In the genomic region with DNA sequence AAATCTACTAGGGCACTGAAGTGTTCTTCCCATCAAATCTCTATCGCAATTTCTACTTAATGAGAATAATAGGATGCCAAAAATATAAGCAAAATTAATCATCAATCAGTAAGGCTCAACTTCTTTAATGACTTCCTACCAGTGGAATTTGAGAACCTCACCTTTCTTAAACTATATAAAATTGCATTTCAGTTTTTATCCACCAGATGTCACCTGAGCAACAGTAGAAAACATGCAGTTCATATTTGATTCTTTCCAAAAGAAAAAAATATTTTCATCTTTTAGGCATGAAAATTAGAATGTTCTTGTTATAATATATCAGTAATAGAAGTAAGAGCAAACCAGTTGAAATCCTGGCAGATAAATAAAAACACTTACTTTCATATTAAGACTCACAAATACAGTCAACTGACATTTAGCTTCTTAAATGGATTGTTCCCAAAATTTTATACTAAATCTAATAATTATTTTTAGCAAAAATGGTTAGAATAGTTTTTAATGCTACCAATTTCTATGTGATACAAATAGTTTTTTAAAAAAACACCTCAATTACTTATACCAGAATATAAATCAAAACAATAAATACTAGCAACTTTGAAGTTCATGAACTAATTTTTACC, we compare ENCODE assay signal across 8 cellular contexts. TPM values are rescaled to one million over a fixed set of nuclear protein-coding genes. Genes with fewer than 3 reads are reported as not detected.
DNase-seq lines count a peak whose midpoint lies in the region; ATAC-seq, FAIRE-seq and TF ChIP-seq lines count a peak whose summit lies in the region.

No MANE protein-coding gene starts in this region.

- ATAC-seq in gastrocnemius medialis (peak; percentile 49 to 68), GM18498 (IDR thresholded peaks at IDR 0.05; ENCODE audit: unreplicated experiment) (no peak), GM19035 (IDR thresholded peaks at IDR 0.05; ENCODE audit: unreplicated experiment) (no peak), GM19467 (IDR thresholded peaks at IDR 0.05; ENCODE audit: unreplicated experiment) (no peak)

- no peaks in the 10 kb centered on the region for H3K27me3 ChIP-seq in gastrocnemius medialis

- CTCF ChIA-PET in GM10248 (lab: Yijun Ruan, JAX) = interaction anchor here (0.6 to 10.3 kb wide), 46 partner anchors 10 to 767 kb away, joined by 3 to 111 read pairs (median 4); partner anchors contain the start of genes CCDC112, TICAM2 and TMED7

- intact Hi-C loops in gastrocnemius medialis (cut with DNase I; ENCODE audit: low total_unique reads) = loop anchor here (1.0 to 5.0 kb wide), 3 partner anchors 62 to 276 kb away; no protein-coding TSS in a partner anchor

- no peak for DNase-seq in GM10248 (ENCODE audit: extremely low spot score)
- peak; percentile 49 for DNase-seq in SKM-1 treated with dmso at 0.1 percent for 144 hours (lab: John Stamatoyannopoulos, UW; ENCODE audit: unreplicated experiment)
- DNase-seq in frontal cortex (ENCODE audit: low spot score in 2 of 2) = no peak
- no peak for DNase-seq in gastrocnemius medialis

- no peaks in the 10 kb centered on the region for H3K36me3 ChIP-seq in gastrocnemius medialis

- no peak for TF ChIP-seq EP300 in Ishikawa (IDR thresholded peaks at IDR 0.05; ENCODE audit: borderline replicate concordance)

- H3K9me3 ChIP-seq in gastrocnemius medialis = no peaks in the 10 kb centered on the region

- in situ Hi-C loops in gastrocnemius medialis (cut with MboI; ENCODE audit: low sequenced_read_pairs in 4 of 4) = loop anchor here (5.0 to 25.0 kb wide), 4 partner anchors 267 to 552 kb away; no protein-coding TSS in a partner anchor

- peak; percentile 95 for FAIRE-seq in frontal cortex (lab: Jason Lieb, UNC)

- no peak overlapping the region for H3K4me3 ChIP-seq in gastrocnemius medialis

- peak; percentile 84 for TF ChIP-seq RAD21 in Ishikawa (IDR thresholded peaks at IDR 0.05; ENCODE audit: low read depth)

- no peak for TF ChIP-seq POLR2A in gastrocnemius medialis (IDR thresholded peaks at IDR 0.05)

- POLR2A ChIA-PET in GM10248 (lab: Yijun Ruan, JAX) = no interaction called here

- H3K4me1 ChIP-seq in gastrocnemius medialis = no peaks in the 10 kb centered on the region

- peak; percentile 52 for TF ChIP-seq CTCF in GM10248 (IDR thresholded peaks at IDR 0.05; ENCODE audit: control extremely low read depth, extremely low read depth, low read depth, missing control alignments)
- peak; percentile 71 to 88 (median 79) for TF ChIP-seq CTCF in gastrocnemius medialis (IDR thresholded peaks at IDR 0.05 in 4 of 5, conservative IDR thresholded peaks at IDR 0.05 in 1 of 5)

- H3K27ac ChIP-seq in gastrocnemius medialis = no peak overlapping the region

TF ChIP-seq in Ishikawa, 13 proteins besides CTCF, POLR2A, EP300 and RAD21:
- no peak for TF ChIP-seq CEBPB (IDR thresholded peaks at IDR 0.05)
- TF ChIP-seq, protein P1, sequence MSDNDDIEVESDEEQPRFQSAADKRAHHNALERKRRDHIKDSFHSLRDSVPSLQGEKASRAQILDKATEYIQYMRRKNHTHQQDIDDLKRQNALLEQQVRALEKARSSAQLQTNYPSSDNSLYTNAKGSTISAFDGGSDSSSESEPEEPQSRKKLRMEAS (IDR thresholded peaks at IDR 0.05) = no peak
- TF ChIP-seq EGR1 (IDR thresholded peaks at IDR 0.05) = no peak
- TF ChIP-seq NFIC (IDR thresholded peaks at IDR 0.05) = no peak
- TF ChIP-seq CREB1 (IDR thresholded peaks at IDR 0.05; ENCODE audit: low read depth) = no peak
- no peak for TF ChIP-seq TEAD4 (IDR thresholded peaks at IDR 0.05)
- TF ChIP-seq TCF12 (IDR thresholded peaks at IDR 0.05; ENCODE audit: low read depth) = no peak

RNA-seq across cellular contexts. Expression of gene CCDC112, which starts 13.4 kb away (rescaled TPM):
- total RNA-seq in frontal cortex (87.6 TPM), gastrocnemius medialis (1 to 10 TPM; 2.1 to 4.8 (median 3.8) TPM)

RNA-seq across cellular contexts. Expression of gene PGGT1B, which starts 47.2 kb away (rescaled TPM):
- total RNA-seq in frontal cortex = 11.0 TPM
- total RNA-seq in gastrocnemius medialis = 10 to 100 TPM in 2 of 4 donors, 1 to 10 TPM in 2; 6.7 to 16.3 (median 10.4) TPM

Comparison
In these comparisons a context has a peak if more than half of its experiments do, and no peak if none do; other contexts are left out.
1. ATAC-seq: peak in gastrocnemius medialis (2 of 2); none in GM18498 (single experiment), GM19035 (single experiment) and GM19467 (single experiment).
2. RNA of gene CCDC112, which starts 13.4 kb away (total RNA-seq): 87.6 TPM in frontal cortex (single experiment); 2.1 to 4.8 TPM in gastrocnemius medialis; every median in the first group is over 10 times any median in the second.